8 cellular contexts compared by ENCODE assay signal in the genomic region with DNA sequence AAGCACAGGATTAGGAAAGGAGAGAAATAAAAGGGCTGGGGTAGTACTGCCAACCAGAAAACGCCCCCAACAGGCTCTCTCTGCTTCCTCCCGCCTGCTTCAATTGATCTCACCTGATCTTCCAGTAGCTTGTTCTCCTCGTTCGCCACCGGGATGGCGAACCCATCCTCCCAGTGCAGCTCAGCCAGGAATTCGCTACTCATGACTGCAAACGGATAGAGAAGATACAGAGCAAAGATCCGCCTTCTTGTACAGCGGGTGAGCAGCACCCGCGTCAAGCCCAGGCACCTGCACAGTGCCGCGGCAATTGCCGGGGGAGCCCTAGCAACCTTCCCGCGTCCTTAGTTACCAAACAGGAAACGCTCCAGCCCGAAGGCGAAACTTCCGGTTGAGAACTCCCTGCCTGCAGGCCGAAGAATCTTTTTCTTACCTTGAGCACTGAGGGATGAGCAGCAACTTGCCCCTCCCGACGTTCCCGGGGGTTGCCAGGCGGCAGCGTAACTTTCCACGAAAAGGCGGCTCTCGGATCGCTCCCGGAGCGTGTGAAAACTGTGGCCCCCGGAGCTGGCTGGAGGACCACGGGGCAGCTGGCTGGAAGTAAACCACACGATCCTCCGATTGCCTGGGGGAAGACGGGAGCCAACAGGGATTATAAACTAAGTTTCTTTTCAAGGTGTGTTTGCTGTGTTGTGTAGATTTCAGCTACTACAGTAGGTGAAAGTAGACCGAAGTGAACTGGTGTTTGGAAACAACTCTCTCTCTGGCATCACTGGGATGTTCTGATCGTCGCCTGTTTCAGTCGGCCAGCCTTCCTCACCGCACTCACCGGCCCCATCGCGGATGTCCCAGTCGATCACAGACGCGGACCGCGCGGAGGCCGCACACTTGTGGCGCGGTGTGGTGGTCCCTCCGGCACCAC. TPM values are rescaled to one million over a fixed set of nuclear protein-coding genes. Genes with fewer than 3 reads are reported as not detected.
DNase-seq lines count a peak whose midpoint lies in the region; ATAC-seq, FAIRE-seq and TF ChIP-seq lines count a peak whose summit lies in the region.

A gene (minus strand): TSS at position 312 of the 919 bp plus-strand sequence. CDS start 109 bp downstream, at position 203.

- H3K9ac ChIP-seq in endothelial cell of umbilical vein (replicated peaks; ENCODE audit: extremely low read depth, insufficient read depth, low read length), result peak within 1 kb of the TSS; percentile 8

- no peaks in the 10 kb centered on the region for H4K20me1 ChIP-seq in endothelial cell of umbilical vein (replicated peaks; ENCODE audit: control insufficient read depth, extremely low read depth, insufficient read depth, low read length)

- intact Hi-C loops in endothelial cell of umbilical vein (cut with micrococcal nuclease), result loop anchor here (1.0 to 5.0 kb wide), 2 partner anchors 77 to 752 kb away; a partner anchor contains a TSS

- H3K27me3 ChIP-seq in endothelial cell of umbilical vein (ENCODE audit: control insufficient read depth in 2 of 2, insufficient read depth in 2 of 2, low read length in 2 of 2) (peaks cover 9 to 38% of the 10 kb centered on the region in 2 experiments), mononuclear cell (ENCODE audit: insufficient read depth, low read length) (peaks cover 48% of the 10 kb centered on the region)

- H3K4me1 ChIP-seq in endothelial cell of umbilical vein (ENCODE audit: control insufficient read depth, extremely low read depth, insufficient read depth, low read length), result peaks cover 12% of the 10 kb centered on the region
- peaks cover 14% of the 10 kb centered on the region for H3K4me1 ChIP-seq in mononuclear cell (ENCODE audit: insufficient read depth, low read length)

- H3K9me3 ChIP-seq in endothelial cell of umbilical vein (replicated peaks; ENCODE audit: control insufficient read depth, insufficient read depth, low read length), result no peaks in the 10 kb centered on the region
- no peaks in the 10 kb centered on the region for H3K9me3 ChIP-seq in mononuclear cell (ENCODE audit: low read depth, low read length)

- peak; percentile 98 for ATAC-seq in GM18909 (IDR thresholded peaks at IDR 0.05; ENCODE audit: poor library complexity, unreplicated experiment)
- peak; percentile 91 for ATAC-seq in HG03175 (IDR thresholded peaks at IDR 0.05; ENCODE audit: unreplicated experiment)

- DNase-seq in AG08396 (ENCODE audit: low spot score) (peak; percentile 71), NCI-H510A (lab: John Stamatoyannopoulos, UW) (peak; percentile 75), endothelial cell of umbilical vein (ENCODE audit: low read depth, low spot score) (peak; percentile 59)
- peak; percentile 18 to 36 for DNase-seq in activated CD8-positive, alpha-beta memory T cell treated with anti-CD3 and anti-CD28 coated beads for 4 hours (ENCODE audit: low read depth in 2 of 2)
- peak; percentile 50 to 64 for DNase-seq in stimulated activated CD8-positive, alpha-beta memory T cell treated with anti-CD3 and anti-CD28 coated beads, Interleukin-2, amount 100 ng/mL, for 48 hours (ENCODE audit: low read depth in 2 of 2)

- no TSS peak for BruUV-seq in endothelial cell of umbilical vein (replicated peaks; lab: Mats Ljungman, UMichigan)

- no peak for TF ChIP-seq CTCF in endothelial cell of umbilical vein (IDR thresholded peaks at IDR 0.05; ENCODE audit: extremely low read depth in 1 of 2, insufficient read depth in 1 of 2, low read depth in 1 of 2, low read length in 2 of 2)

- H3K9me1 ChIP-seq in endothelial cell of umbilical vein (replicated peaks; ENCODE audit: control insufficient read depth, extremely low read depth, insufficient read depth, low read length), result no peaks in the 10 kb centered on the region

- FAIRE-seq in endothelial cell of umbilical vein (lab: Jason Lieb, UNC), result peak; percentile 80

- H3K4me2 ChIP-seq in endothelial cell of umbilical vein (ENCODE audit: insufficient read depth, low read length), result peak within 1 kb of the TSS; percentile 87

- CTCF ChIA-PET in endothelial cell of umbilical vein (lab: Charles Lee), result interaction anchor here (0.7 to 1.8 kb wide), 5 partner anchors 17 to 868 kb away, joined by 3 to 5 read pairs (median 3); no protein-coding TSS in a partner anchor

- TF ChIP-seq POLR2A in endothelial cell of umbilical vein (IDR thresholded peaks at IDR 0.05; ENCODE audit: low read depth, low read length), result no peak

- H3K4me3 ChIP-seq in endothelial cell of umbilical vein (replicated peaks in 1 of 3; ENCODE audit: insufficient read depth in 1 of 3, low read depth in 1 of 3, low read length in 3 of 3), result peak within 1 kb of the TSS; percentile 42 to 59 (median 56)
- H3K4me3 ChIP-seq in mononuclear cell (ENCODE audit: low read length), result peak within 1 kb of the TSS; percentile 24

- dilution Hi-C loops in endothelial cell of umbilical vein (cut with MboI; ENCODE audit: extremely low pct_ligation_motif_present, low sequenced_read_pairs), result no loop called here

- H3K79me2 ChIP-seq in endothelial cell of umbilical vein (ENCODE audit: control insufficient read depth, insufficient read depth, low read length), result no peaks in the 10 kb centered on the region

- POLR2A ChIA-PET in endothelial cell of umbilical vein (lab: Charles Lee), result no interaction called here

- H3K27ac ChIP-seq in endothelial cell of umbilical vein (ENCODE audit: insufficient read depth, low read depth, low read length), result no peak within 1 kb of the TSS

- H3K36me3 ChIP-seq in endothelial cell of umbilical vein (ENCODE audit: control insufficient read depth in 2 of 2, extremely low read depth in 1 of 2, insufficient read depth in 2 of 2, low read length in 2 of 2), result no peaks in the 10 kb centered on the region

- H2AFZ ChIP-seq in endothelial cell of umbilical vein (ENCODE audit: low read depth, low read length), result peak within 1 kb of the TSS; percentile 98

TF ChIP-seq in endothelial cell of umbilical vein, 7 proteins besides CTCF, POLR2A, EP300 and RAD21:
- TF ChIP-seq JUN (IDR thresholded peaks at IDR 0.05; ENCODE audit: borderline replicate concordance, insufficient read depth, insufficient read length, low read depth), result no peak
- no peak for TF ChIP-seq MYC (IDR thresholded peaks at IDR 0.05; ENCODE audit: low read depth, low read length)
- TF ChIP-seq, protein P1, sequence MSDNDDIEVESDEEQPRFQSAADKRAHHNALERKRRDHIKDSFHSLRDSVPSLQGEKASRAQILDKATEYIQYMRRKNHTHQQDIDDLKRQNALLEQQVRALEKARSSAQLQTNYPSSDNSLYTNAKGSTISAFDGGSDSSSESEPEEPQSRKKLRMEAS (IDR thresholded peaks at IDR 0.05; ENCODE audit: insufficient read depth, insufficient read length), result no peak
- no peak for TF ChIP-seq FOS (IDR thresholded peaks at IDR 0.05; ENCODE audit: borderline replicate concordance, insufficient read depth, low read length)
- TF ChIP-seq GATA2 (IDR thresholded peaks at IDR 0.05; ENCODE audit: insufficient read depth, insufficient read length, low read depth, low read length), result no peak
- TF ChIP-seq EZH2 (IDR thresholded peaks at IDR 0.05; ENCODE audit: borderline replicate concordance, low read depth, low read length, severe bottlenecking), result peak; percentile 92

RNA-seq across cellular contexts. Expression of the gene that starts here (rescaled TPM):
- total RNA-seq in endothelial cell of umbilical vein (not detected in 2 replicates), mononuclear cell (not detected)
- not detected in 2 replicates for polyA plus RNA-seq in endothelial cell of umbilical vein
- polyA plus RNA-seq in endothelial cell of umbilical vein (2011; cell fraction: cytosol; rRNA removed), result not detected in 2 replicates
- not detected in 2 replicates for polyA plus RNA-seq in endothelial cell of umbilical vein (2011; cell fraction: nucleus; rRNA removed)
- not detected in 2 replicates for polyA plus RNA-seq in endothelial cell of umbilical vein (2012)
- not detected in 2 replicates for polyA minus RNA-seq in endothelial cell of umbilical vein
- not detected for polyA minus RNA-seq in endothelial cell of umbilical vein (2011; cell fraction: cytosol; rRNA and poly(A)+ RNA removed)
- polyA minus RNA-seq in endothelial cell of umbilical vein (2011; cell fraction: nucleus; rRNA and poly(A)+ RNA removed), result not detected in 2 replicates

Comparison
In these comparisons a context has a peak if more than half of its experiments do, and no peak if none do; other contexts are left out.
1. Peak in DNase-seq, H3K4me3 ChIP-seq, H3K9ac ChIP-seq and H3K4me2 ChIP-seq in endothelial cell of umbilical vein; RNA of the gene not detected or under 1 TPM.